In genomic region chr1:2250721-2251281, GRCh38 we compare ENCODE assay signal across 1 cellular context.
TF ChIP-seq lines count a peak whose summit lies in the region.

No MANE protein-coding gene starts in this region.

TF ChIP-seq in liver, 16 proteins besides CTCF, POLR2A, EP300 and RAD21 (continued from another document):
- TF ChIP-seq, protein P1, sequence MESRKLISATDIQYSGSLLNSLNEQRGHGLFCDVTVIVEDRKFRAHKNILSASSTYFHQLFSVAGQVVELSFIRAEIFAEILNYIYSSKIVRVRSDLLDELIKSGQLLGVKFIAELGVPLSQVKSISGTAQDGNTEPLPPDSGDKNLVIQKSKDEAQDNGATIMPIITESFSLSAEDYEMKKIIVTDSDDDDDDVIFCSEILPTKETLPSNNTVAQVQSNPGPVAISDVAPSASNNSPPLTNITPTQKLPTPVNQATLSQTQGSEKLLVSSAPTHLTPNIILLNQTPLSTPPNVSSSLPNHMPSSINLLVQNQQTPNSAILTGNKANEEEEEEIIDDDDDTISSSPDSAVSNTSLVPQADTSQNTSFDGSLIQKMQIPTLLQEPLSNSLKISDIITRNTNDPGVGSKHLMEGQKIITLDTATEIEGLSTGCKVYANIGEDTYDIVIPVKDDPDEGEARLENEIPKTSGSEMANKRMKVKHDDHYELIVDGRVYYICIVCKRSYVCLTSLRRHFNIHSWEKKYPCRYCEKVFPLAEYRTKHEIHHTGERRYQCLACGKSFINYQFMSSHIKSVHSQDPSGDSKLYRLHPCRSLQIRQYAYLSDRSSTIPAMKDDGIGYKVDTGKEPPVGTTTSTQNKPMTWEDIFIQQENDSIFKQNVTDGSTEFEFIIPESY (IDR thresholded peaks at IDR 0.05) = no peak
- TF ChIP-seq HNF4G (IDR thresholded peaks at IDR 0.05) = peak; percentile 95
- peak in 1 of 2 donors; percentile 47 for TF ChIP-seq EGR1 (IDR thresholded peaks at IDR 0.05; ENCODE audit: low read depth in 2 of 2)
- TF ChIP-seq FOXA2 (IDR thresholded peaks at IDR 0.05) = no peak
- TF ChIP-seq TAF1 (conservative IDR thresholded peaks at IDR 0.05) = no peak
- TF ChIP-seq MAX (IDR thresholded peaks at IDR 0.05) = no peak
- peak; percentile 38 for TF ChIP-seq NR2F2 (IDR thresholded peaks at IDR 0.05)
